ENCODE assay signal across 13 cellular contexts in the genomic region with DNA sequence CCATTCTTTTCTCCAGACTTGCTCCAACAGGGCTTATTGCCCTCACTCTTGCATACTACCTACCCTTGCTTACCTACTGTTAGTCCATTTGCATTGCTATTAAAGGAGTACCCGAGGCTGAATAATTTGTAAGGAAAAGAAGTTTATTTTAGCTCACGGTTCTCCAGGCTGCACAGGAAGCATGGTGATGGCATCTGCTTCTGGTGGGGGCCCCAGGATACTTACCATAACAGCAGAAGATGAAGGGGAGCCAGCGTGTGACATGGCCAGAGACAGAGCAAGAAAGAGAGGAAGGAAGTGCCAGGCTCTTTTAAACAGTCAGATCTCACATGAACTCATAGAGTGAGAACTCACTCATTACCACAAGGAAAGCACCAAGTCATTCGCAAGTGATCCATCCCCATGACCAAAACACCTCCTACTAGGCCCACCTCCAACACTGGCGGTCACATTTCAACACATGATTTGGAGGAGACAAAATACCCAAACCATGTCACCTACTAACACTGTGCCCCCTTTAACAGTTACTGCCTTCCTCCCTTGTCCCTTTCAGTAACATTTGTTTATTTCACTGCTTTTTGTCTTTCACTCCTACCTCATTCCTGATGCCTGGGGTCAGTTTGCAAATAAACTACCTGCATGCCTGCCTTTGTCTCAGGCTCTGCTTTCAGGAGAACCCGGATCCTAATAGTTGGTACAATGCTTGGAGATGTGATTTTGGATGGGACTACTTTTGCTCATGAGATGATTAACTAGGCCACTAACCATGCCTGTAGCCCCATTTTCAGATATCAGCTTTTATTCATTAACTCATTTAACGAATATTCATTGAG. TPM values are rescaled to one million over a fixed set of nuclear protein-coding genes. Genes with fewer than 3 reads are reported as not detected.
DNase-seq lines count a peak whose midpoint lies in the region; ATAC-seq and TF ChIP-seq lines count a peak whose summit lies in the region.
"Had no signal": no experiment of that assay in that cellular context is flagged by ENCODE, and none has a peak within 500 bp of the region (broad histone marks: within the 10 kb centered on the region; RNA-seq: fewer than 3 reads in every experiment).

No MANE protein-coding gene starts in this region.

- TF ChIP-seq CTCF in upper lobe of right lung (IDR thresholded peaks at IDR 0.05), result no peak

- no peaks in the 10 kb centered on the region for H3K4me1 ChIP-seq in upper lobe of right lung

- no peaks in the 10 kb centered on the region for H3K9me3 ChIP-seq in upper lobe of right lung

- no peak overlapping the region for H3K4me3 ChIP-seq in upper lobe of right lung
- H3K4me3 ChIP-seq: K562 had no signal

- intact Hi-C loops in activated naive CD4-positive, alpha-beta T cell treated with anti-CD3 and anti-CD28 coated beads for 36 hours (cut with micrococcal nuclease), result loop anchor here (2.0 kb wide), 1 partner anchor 30 kb away; no protein-coding TSS in a partner anchor
- intact Hi-C loops in upper lobe of right lung (cut with DNase I), result no loop called here

- no peaks in the 10 kb centered on the region for H3K36me3 ChIP-seq in upper lobe of right lung

- peaks cover 2% of the 10 kb centered on the region for H3K27me3 Mint-ChIP-seq in activated naive CD4-positive, alpha-beta T cell treated with anti-CD3 and anti-CD28 coated beads for 36 hours (ENCODE audit: low read depth)

- H3K9me3 Mint-ChIP-seq in activated naive CD4-positive, alpha-beta T cell treated with anti-CD3 and anti-CD28 coated beads for 36 hours, result no peaks in the 10 kb centered on the region

- no peaks in the 10 kb centered on the region for H3K36me3 Mint-ChIP-seq in activated naive CD4-positive, alpha-beta T cell treated with anti-CD3 and anti-CD28 coated beads for 36 hours (ENCODE audit: low read depth)

- H3K4me1 Mint-ChIP-seq in activated naive CD4-positive, alpha-beta T cell treated with anti-CD3 and anti-CD28 coated beads for 36 hours (ENCODE audit: low read depth), result peaks cover 6% of the 10 kb centered on the region

- H3K4me3 Mint-ChIP-seq in activated naive CD4-positive, alpha-beta T cell treated with anti-CD3 and anti-CD28 coated beads for 36 hours, result no peak overlapping the region

- ATAC-seq in HG02884 (IDR thresholded peaks at IDR 0.05; ENCODE audit: unreplicated experiment), result peak; percentile 91
- ATAC-seq in upper lobe of right lung, result no peak
- no peak for ATAC-seq in HG03280 (IDR thresholded peaks at IDR 0.05; ENCODE audit: unreplicated experiment)
- ATAC-seq: K562 had no signal

- no peak overlapping the region for H3K27ac Mint-ChIP-seq in activated naive CD4-positive, alpha-beta T cell treated with anti-CD3 and anti-CD28 coated beads for 36 hours

- no peak overlapping the region for H3K27ac ChIP-seq in upper lobe of right lung

- peak; percentile 45 for DNase-seq in activated naive CD4-positive, alpha-beta T cell treated with anti-CD3 and anti-CD28 coated beads for 36 hours
- DNase-seq in activated naive CD4-positive, alpha-beta T cell treated with anti-CD3 and anti-CD28 coated beads, Interleukin-2, amount 50 U/mL, for 16 hours, result no peak
- DNase-seq in Kasumi-1 (lab: John Stamatoyannopoulos, UW) (peak; percentile 63 to 72), upper lobe of right lung (no peak), DMS79 (lab: John Stamatoyannopoulos, UW) (no peak)
- no peak for DNase-seq in stimulated activated CD4-positive, alpha-beta T cell treated with anti-CD3 and anti-CD28 coated beads, Interleukin-4, amount 100 ng/mL, for 1 hour
- DNase-seq: anterior cingulate cortex, mammary epithelial cell, NCI-H82, small intestine had no signal

- CTCF ChIA-PET in activated naive CD4-positive, alpha-beta T cell treated with anti-CD3 and anti-CD28 coated beads for 36 hours (lab: Charles Lee), result no interaction called here

- H3K27me3 ChIP-seq in upper lobe of right lung, result no peaks in the 10 kb centered on the region

RNA-seq across cellular contexts. Expression of gene CSRP2, which starts 41.6 kb away (rescaled TPM):
- total RNA-seq in activated naive CD4-positive, alpha-beta T cell treated with anti-CD3 and anti-CD28 coated beads for 36 hours, result under 1 TPM; 0.62 to 0.86 TPM
- 28.5 TPM for total RNA-seq in upper lobe of right lung

Comparison
In these comparisons a context has a peak if more than half of its experiments do, and no peak if none do; other contexts are left out.
1. DNase-seq: peak in activated naive CD4-positive, alpha-beta T cell treated with anti-CD3 and anti-CD28 coated beads for 36 hours (single experiment) and Kasumi-1 (2 of 2); none in activated naive CD4-positive, alpha-beta T cell treated with anti-CD3 and anti-CD28 coated beads, Interleukin-2, amount 50 U/mL, for 16 hours (single experiment), upper lobe of right lung (single experiment), stimulated activated CD4-positive, alpha-beta T cell treated with anti-CD3 and anti-CD28 coated beads, Interleukin-4, amount 100 ng/mL, for 1 hour (single experiment) and DMS79 (single experiment).
2. RNA of gene CSRP2, which starts 41.6 kb away (total RNA-seq): 28.5 TPM in upper lobe of right lung (single experiment); 0.62 to 0.86 TPM in activated naive CD4-positive, alpha-beta T cell treated with anti-CD3 and anti-CD28 coated beads for 36 hours; every median in the first group is over 10 times any median in the second.